Comparison of ENCODE assay signal across 1 cellular context in the genomic region with DNA sequence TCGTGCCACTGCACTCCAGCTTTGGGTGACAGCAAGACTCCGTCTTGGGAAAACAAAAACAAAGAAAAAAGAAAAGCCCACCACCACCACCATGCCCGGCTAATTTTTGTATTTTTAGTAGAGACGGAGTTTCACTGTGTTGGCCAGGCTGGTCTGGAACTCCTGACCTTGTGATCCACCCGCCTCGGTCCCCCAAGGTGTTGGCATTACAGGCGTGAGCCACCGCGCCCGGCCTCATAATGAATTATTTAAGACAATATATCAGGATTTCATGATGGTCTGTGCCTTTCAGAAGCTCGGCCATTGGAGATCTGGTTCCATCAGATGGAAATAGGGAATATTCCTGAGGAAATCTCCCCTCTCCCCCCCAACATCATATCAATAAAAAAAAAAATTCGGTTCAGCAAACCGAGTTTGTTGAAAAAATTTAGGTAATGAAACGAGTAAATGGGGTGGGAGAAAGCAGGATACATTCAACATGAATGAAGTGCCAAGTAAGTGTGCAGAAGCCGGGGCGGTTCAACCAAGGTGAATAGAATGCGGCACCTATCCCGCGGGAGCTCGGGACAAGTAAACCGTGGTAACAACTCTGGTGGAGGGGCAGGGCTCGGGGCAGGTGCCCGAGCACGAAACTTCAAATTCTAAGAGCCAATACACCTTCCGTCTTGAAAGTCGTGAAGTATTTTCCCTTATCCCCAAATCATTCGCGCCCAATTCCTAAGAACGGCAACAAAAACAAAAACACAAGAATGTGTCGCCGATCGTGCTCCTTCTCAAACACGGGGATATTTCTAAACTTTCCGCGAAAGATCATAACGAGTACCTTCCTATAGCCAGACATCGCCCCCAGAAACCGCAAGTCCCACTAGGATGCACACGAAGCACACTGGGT.
TF ChIP-seq lines count a peak whose summit lies in the region.

No MANE protein-coding gene starts in this region.

TF ChIP-seq in HepG2, 621 proteins besides CTCF, POLR2A, EP300 and RAD21 (continued from another document):
- no peak for TF ChIP-seq ZNF275 (CRISPR knock-in tag; IDR thresholded peaks at IDR 0.05; ENCODE audit: borderline replicate concordance)
